ENCODE assay signal across 17 cellular contexts in the genomic region with DNA sequence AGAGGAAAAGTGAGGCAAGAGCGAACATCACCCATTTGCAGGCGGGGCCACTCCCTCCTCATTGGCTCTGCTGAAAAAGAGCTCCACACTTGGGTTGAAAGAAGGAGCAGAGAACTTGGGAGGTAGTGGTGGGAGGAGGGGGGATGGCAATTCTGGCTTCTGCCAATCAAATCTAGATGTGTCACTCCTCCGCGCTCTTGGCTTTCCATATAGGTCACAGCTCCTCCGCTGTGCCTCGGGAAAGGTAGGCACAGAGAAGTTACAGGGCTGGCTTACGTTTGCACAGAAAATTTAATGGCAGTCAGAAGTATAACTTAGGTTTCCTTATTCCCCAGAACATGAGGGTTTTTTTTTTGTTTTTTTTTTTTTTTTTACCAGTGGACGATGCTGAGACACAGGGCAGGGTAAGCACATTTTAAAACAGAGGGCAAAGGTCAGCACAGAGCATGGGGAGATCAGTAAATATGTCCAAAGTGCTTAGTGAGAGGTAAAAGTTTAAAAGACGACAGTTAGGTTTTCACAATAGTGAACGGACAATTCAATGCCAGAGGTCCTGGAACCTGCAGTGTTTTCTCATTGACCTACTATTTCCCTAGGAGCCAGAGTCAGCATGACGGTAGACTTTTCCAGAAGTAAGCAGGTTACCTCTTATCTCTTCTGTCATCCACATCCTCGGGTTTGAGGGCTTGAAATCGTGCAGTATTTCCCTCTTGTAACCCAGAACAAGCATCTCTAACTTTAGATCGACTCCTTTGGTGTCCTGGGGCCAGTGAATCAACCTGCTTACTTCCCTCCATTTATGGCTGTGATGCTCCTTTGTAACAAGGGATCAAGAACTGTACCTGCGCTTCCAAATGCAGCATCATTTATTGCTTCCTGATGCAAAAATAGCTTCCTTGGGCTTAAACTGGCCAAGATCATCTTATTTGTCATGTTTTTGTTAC.
DNase-seq lines count a peak whose midpoint lies in the region; ATAC-seq, FAIRE-seq and TF ChIP-seq lines count a peak whose summit lies in the region.
"Had no signal": no experiment of that assay in that cellular context is flagged by ENCODE, and none has a peak within 500 bp of the region (broad histone marks: within the 10 kb centered on the region; RNA-seq: fewer than 3 reads in every experiment).

No MANE protein-coding gene starts in this region.

- no peak overlapping the region for H3K9ac ChIP-seq in K562 (ENCODE audit: insufficient read depth in 1 of 2, low read depth in 2 of 2, low read length in 2 of 2)

- no peak for TF ChIP-seq RAD21 in K562 (CRISPR knock-in tag; conservative IDR thresholded peaks at IDR 0.05 in 1 of 2, IDR thresholded peaks at IDR 0.05 in 1 of 2)

- no peak for DNase-seq in K562 (ENCODE audit: extremely low read depth in 1 of 4, low spot score in 3 of 4)
- peak; percentile 73 for DNase-seq in left lobe of liver (ENCODE audit: low spot score)
- DNase-seq in right lobe of liver, result peak in 1 of 3 donors; percentile 76
- no peak for DNase-seq in NCI-H2171 treated with DMSO at 0.1 percent for 48 hours (lab: John Stamatoyannopoulos, UW)
- DNase-seq in GM19239 (ENCODE audit: insufficient read length, low spot score), result no peak
- DNase-seq: C1 segment of cervical spinal cord; CD4-positive, alpha-beta memory T cell; DMS153; DMS79; EL; GDM1; H9 had no signal

- ATAC-seq in K562, result peak; percentile 59
- peak; percentile 82 for ATAC-seq in left lobe of liver
- peak; percentile 84 to 94 (median 87) for ATAC-seq in right lobe of liver
- no peak for ATAC-seq in HG03469 (IDR thresholded peaks at IDR 0.05; ENCODE audit: unreplicated experiment)
- no peak for ATAC-seq in esophagus mucosa
- ATAC-seq: GM12878, GM23338, HCT116 had no signal

- POLR2A ChIA-PET in K562 (lab: Yijun Ruan, JAX), result no interaction called here

- H3K36me3 ChIP-seq in K562 (ENCODE audit: control insufficient read depth, insufficient read depth, low read length) (no peaks in the 10 kb centered on the region), right lobe of liver (no peaks in the 10 kb centered on the region)

- in situ Hi-C loops in K562 (cut with MboI), result no loop called here

- no peak for TF ChIP-seq CTCF in K562 (IDR thresholded peaks at IDR 0.05 in 2 of 3, conservative IDR thresholded peaks at IDR 0.05 in 1 of 3; ENCODE audit: insufficient read depth in 2 of 3, low read depth in 1 of 3, low read length in 3 of 3)
- no peak for TF ChIP-seq CTCF in right lobe of liver (IDR thresholded peaks at IDR 0.05)

- no TSS peak for BruUV-seq in K562 (replicated peaks; lab: Mats Ljungman, UMichigan)

- FAIRE-seq in K562 (lab: Jason Lieb, UNC), result no peak
- FAIRE-seq in GM19239 (lab: Jason Lieb, UNC), result no peak
- FAIRE-seq: GM12878 had no signal

- no peaks in the 10 kb centered on the region for H3K9me1 ChIP-seq in K562 (ENCODE audit: control insufficient read depth, insufficient read depth, low read length)

- H3K4me2 ChIP-seq in K562 (ENCODE audit: insufficient read depth, low read length), result no peak overlapping the region
- H3K4me2 ChIP-seq: GM23338 had no signal

- H3K27me3 ChIP-seq in K562 (ENCODE audit: control insufficient read depth in 2 of 2, insufficient read depth in 2 of 2, low read length in 2 of 2), result no peaks in the 10 kb centered on the region
- H3K27me3 ChIP-seq in right lobe of liver, result no peaks in the 10 kb centered on the region

- TF ChIP-seq EP300 in K562 (IDR thresholded peaks at IDR 0.05; ENCODE audit: low read length), result no peak

- H3K4me1 ChIP-seq in K562 (replicated peaks in 1 of 2; ENCODE audit: control insufficient read depth in 2 of 2, insufficient read depth in 2 of 2, low read length in 2 of 2) (peaks cover 2 to 6% of the 10 kb centered on the region in 2 experiments; a peak in 3 of 5 replicates), right lobe of liver (peaks cover 0 to 47% (median 15%) of the 10 kb centered on the region in 4 donors)

- no peak for TF ChIP-seq POLR2A in K562 (conservative IDR thresholded peaks at IDR 0.05)
- TF ChIP-seq POLR2A in right lobe of liver (IDR thresholded peaks at IDR 0.05), result no peak

- no peaks in the 10 kb centered on the region for H4K20me1 ChIP-seq in K562 (replicated peaks; ENCODE audit: control insufficient read depth, insufficient read depth, low read length)

- H3K4me3 ChIP-seq in K562, result no peak overlapping the region
- no peak overlapping the region for H3K4me3 ChIP-seq in right lobe of liver
- H3K4me3 ChIP-seq: GM12878, GM23338 had no signal

- H3K27ac ChIP-seq in K562 (ENCODE audit: extremely low read depth, low read depth, low read length) (no peak overlapping the region), right lobe of liver (peak overlapping the region; percentile 50 to 94 (median 90))

- H2AFZ ChIP-seq in K562 (ENCODE audit: low read depth, low read length), result no peak overlapping the region

- CTCF ChIA-PET in K562 (lab: Yijun Ruan, JAX; ENCODE audit: low intra/inter-chr PET ratio), result no interaction called here

- intact Hi-C loops in K562 (cut with micrococcal nuclease), result no loop called here
- intact Hi-C loops in right lobe of liver (cut with DNase I), result no loop called here

- H3K9me3 ChIP-seq in K562 (replicated peaks; ENCODE audit: control insufficient read depth, insufficient read depth, low read depth, low read length) (no peaks in the 10 kb centered on the region), right lobe of liver (no peaks in the 10 kb centered on the region)

- no peaks in the 10 kb centered on the region for H3K79me2 ChIP-seq in K562 (ENCODE audit: control insufficient read depth, insufficient read depth, low read length)

- 5% methylated on average over 15 of the region's 15 CpGs for WGBS in K562 (ENCODE audit: insufficient coverage, low coverage, missing lambda C conversion rate)
- WGBS in right lobe of liver (ENCODE audit: insufficient coverage, low coverage, low lambda C conversion rate, missing lambda C conversion rate), result 34% methylated on average over 13 of the region's 15 CpGs

TF ChIP-seq in K562, 482 proteins besides CTCF, POLR2A, EP300 and RAD21 (continues in another document):
- TF ChIP-seq NR2F6 (CRISPR knock-in tag; IDR thresholded peaks at IDR 0.05) (no peak), ZNF146 (CRISPR knock-in tag; IDR thresholded peaks at IDR 0.05; ENCODE audit: unreplicated experiment) (no peak), NFYB (IDR thresholded peaks at IDR 0.05; ENCODE audit: extremely low read depth, insufficient read length) (peak; percentile 7), XRCC5 (IDR thresholded peaks at IDR 0.05; ENCODE audit: low read depth, low read length) (no peak), ZNF699 (CRISPR knock-in tag; IDR thresholded peaks at IDR 0.05; ENCODE audit: insufficient replicate concordance) (no peak), ZFP36 (IDR thresholded peaks at IDR 0.05; ENCODE audit: low read depth, low read length, partially characterized antibody) (peak; percentile 18), SMARCE1 (IDR thresholded peaks at IDR 0.05) (no peak), HDGF (IDR thresholded peaks at IDR 0.05) (no peak), ZNF282 (CRISPR knock-in tag; IDR thresholded peaks at IDR 0.05) (no peak), L3MBTL2 (IDR thresholded peaks at IDR 0.05) (0 out of 2 replicates have a peak, but pooled peaks have one; percentile 37)
- TF ChIP-seq, protein P1, sequence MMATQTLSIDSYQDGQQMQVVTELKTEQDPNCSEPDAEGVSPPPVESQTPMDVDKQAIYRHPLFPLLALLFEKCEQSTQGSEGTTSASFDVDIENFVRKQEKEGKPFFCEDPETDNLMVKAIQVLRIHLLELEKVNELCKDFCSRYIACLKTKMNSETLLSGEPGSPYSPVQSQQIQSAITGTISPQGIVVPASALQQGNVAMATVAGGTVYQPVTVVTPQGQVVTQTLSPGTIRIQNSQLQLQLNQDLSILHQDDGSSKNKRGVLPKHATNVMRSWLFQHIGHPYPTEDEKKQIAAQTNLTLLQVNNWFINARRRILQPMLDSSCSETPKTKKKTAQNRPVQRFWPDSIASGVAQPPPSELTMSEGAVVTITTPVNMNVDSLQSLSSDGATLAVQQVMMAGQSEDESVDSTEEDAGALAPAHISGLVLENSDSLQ (IDR thresholded peaks at IDR 0.05), result peak; percentile 92
- TF ChIP-seq, protein P2, sequence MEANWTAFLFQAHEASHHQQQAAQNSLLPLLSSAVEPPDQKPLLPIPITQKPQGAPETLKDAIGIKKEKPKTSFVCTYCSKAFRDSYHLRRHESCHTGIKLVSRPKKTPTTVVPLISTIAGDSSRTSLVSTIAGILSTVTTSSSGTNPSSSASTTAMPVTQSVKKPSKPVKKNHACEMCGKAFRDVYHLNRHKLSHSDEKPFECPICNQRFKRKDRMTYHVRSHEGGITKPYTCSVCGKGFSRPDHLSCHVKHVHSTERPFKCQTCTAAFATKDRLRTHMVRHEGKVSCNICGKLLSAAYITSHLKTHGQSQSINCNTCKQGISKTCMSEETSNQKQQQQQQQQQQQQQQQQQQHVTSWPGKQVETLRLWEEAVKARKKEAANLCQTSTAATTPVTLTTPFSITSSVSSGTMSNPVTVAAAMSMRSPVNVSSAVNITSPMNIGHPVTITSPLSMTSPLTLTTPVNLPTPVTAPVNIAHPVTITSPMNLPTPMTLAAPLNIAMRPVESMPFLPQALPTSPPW (CRISPR knock-in tag; IDR thresholded peaks at IDR 0.05), result peak; percentile 47; the same call in 1 of the 2 replicates
- TF ChIP-seq, protein P3, sequence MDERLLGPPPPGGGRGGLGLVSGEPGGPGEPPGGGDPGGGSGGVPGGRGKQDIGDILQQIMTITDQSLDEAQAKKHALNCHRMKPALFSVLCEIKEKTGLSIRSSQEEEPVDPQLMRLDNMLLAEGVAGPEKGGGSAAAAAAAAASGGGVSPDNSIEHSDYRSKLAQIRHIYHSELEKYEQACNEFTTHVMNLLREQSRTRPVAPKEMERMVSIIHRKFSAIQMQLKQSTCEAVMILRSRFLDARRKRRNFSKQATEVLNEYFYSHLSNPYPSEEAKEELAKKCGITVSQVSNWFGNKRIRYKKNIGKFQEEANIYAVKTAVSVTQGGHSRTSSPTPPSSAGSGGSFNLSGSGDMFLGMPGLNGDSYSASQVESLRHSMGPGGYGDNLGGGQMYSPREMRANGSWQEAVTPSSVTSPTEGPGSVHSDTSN (CRISPR knock-in tag; IDR thresholded peaks at IDR 0.05; ENCODE audit: low read depth), result peak; percentile 49; the same call in 1 of the 2 replicates
- TF ChIP-seq, protein P3 (tag; conservative IDR thresholded peaks at IDR 0.05; ENCODE audit: low read depth), result peak; percentile 67

Comparison
In these comparisons a context has a peak if more than half of its experiments do, and no peak if none do; other contexts are left out.
1. ATAC-seq: peak in K562 (single experiment), left lobe of liver (single experiment) and right lobe of liver (4 of 4); none in HG03469 (single experiment) and esophagus mucosa (single experiment).